Comparison of ENCODE assay signal across 1 cellular context in the genomic region with DNA sequence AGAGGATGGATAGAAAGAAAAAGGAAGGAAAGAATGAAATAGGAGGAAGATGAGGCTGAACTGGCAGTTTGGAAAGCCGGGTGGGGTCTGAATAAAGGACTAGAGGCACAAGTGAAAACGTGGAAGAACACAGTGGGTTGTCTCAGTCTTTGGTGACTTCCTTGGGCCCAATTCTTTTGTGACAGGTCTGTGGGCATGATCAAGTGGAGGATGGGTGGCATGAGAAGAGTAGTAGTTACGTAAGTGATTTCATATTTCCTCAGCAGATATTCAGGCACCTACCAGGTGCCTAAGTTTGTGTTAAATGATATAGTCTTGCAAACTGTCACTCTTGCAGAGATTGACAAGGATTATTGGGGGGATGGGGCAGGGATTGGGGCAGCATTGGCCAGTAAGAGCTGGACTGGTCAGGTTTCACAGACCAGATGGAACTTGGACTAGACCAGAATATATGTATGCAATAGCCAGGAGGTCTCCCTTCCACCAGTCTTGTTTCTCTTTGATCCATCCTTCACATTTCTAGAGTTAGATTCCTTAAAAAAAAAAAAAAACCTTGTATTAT.
TF ChIP-seq lines count a peak whose summit lies in the region.

No MANE protein-coding gene starts in this region.

TF ChIP-seq in WTC11, 78 proteins besides CTCF, POLR2A, EP300 and RAD21 (continued from another document):
- TF ChIP-seq, protein P1, sequence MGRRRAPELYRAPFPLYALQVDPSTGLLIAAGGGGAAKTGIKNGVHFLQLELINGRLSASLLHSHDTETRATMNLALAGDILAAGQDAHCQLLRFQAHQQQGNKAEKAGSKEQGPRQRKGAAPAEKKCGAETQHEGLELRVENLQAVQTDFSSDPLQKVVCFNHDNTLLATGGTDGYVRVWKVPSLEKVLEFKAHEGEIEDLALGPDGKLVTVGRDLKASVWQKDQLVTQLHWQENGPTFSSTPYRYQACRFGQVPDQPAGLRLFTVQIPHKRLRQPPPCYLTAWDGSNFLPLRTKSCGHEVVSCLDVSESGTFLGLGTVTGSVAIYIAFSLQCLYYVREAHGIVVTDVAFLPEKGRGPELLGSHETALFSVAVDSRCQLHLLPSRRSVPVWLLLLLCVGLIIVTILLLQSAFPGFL (CRISPR knock-in tag; IDR thresholded peaks at IDR 0.05; ENCODE audit: borderline replicate concordance): no peak
- TF ChIP-seq, protein P2, sequence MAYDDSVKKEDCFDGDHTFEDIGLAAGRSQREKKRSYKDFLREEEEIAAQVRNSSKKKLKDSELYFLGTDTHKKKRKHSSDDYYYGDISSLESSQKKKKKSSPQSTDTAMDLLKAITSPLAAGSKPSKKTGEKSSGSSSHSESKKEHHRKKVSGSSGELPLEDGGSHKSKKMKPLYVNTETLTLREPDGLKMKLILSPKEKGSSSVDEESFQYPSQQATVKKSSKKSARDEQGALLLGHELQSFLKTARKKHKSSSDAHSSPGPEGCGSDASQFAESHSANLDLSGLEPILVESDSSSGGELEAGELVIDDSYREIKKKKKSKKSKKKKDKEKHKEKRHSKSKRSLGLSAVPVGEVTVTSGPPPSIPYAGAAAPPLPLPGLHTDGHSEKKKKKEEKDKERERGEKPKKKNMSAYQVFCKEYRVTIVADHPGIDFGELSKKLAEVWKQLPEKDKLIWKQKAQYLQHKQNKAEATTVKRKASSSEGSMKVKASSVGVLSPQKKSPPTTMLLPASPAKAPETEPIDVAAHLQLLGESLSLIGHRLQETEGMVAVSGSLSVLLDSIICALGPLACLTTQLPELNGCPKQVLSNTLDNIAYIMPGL (CRISPR knock-in tag; IDR thresholded peaks at IDR 0.05): no peak
- TF ChIP-seq TEAD4 (CRISPR knock-in tag; IDR thresholded peaks at IDR 0.05) (no peak), TEAD1 (CRISPR knock-in tag; IDR thresholded peaks at IDR 0.05) (no peak), ZBTB21 (CRISPR knock-in tag; IDR thresholded peaks at IDR 0.05; ENCODE audit: borderline replicate concordance) (no peak), MYBL2 (CRISPR knock-in tag; IDR thresholded peaks at IDR 0.05) (no peak), FOXK1 (CRISPR knock-in tag; IDR thresholded peaks at IDR 0.05) (no peak)
- TF ChIP-seq, protein P3, sequence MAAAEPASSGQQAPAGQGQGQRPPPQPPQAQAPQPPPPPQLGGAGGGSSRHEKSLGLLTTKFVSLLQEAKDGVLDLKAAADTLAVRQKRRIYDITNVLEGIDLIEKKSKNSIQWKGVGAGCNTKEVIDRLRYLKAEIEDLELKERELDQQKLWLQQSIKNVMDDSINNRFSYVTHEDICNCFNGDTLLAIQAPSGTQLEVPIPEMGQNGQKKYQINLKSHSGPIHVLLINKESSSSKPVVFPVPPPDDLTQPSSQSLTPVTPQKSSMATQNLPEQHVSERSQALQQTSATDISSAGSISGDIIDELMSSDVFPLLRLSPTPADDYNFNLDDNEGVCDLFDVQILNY (CRISPR knock-in tag; IDR thresholded peaks at IDR 0.05): no peak
